Comparison of ENCODE assay signal across 8 cellular contexts in the genomic region with DNA sequence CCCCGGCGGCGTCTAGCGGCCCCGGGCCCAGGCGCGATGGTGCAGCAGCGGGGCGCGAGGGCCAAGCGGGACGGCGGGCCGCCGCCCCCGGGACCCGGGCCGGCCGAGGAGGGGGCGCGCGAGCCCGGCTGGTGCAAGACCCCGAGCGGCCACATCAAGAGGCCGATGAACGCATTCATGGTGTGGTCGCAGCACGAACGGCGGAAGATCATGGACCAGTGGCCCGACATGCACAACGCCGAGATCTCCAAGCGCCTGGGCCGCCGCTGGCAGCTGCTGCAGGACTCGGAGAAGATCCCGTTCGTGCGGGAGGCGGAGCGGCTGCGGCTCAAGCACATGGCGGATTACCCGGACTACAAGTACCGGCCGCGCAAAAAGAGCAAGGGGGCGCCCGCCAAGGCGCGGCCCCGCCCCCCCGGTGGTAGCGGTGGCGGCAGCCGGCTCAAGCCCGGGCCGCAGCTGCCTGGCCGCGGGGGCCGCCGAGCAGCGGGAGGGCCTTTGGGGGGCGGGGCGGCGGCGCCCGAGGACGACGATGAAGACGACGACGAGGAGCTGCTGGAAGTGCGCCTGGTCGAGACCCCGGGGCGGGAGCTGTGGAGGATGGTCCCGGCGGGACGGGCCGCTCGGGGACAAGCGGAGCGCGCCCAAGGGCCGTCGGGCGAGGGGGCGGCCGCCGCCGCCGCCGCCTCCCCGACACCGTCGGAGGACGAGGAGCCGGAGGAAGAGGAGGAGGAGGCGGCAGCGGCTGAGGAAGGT. TPM values are rescaled to one million over a fixed set of nuclear protein-coding genes. Genes with fewer than 3 reads are reported as not detected.
A peak's percentile ranks its signal among the peaks of the same experiment; 100 is the strongest.
DNase-seq lines count a peak whose midpoint lies in the region; ATAC-seq lines count a peak whose summit lies in the region.

No MANE protein-coding gene starts in this region.

- POLR2A ChIA-PET in activated CD4-positive, alpha-beta memory T cell treated with anti-CD3 and anti-CD28 coated beads for 36 hours (lab: Charles Lee), result interaction anchor here (0.6 to 3.1 kb wide), 3 partner anchors 27 to 212 kb away, joined by 3 to 17 read pairs (median 4); a partner anchor contains a TSS

- CTCF ChIA-PET in activated CD4-positive, alpha-beta memory T cell treated with anti-CD3 and anti-CD28 coated beads for 36 hours (lab: Charles Lee), result no interaction called here

- H3K27me3 Mint-ChIP-seq in activated CD4-positive, alpha-beta memory T cell treated with anti-CD3 and anti-CD28 coated beads for 36 hours, result no peaks in the 10 kb centered on the region

- H3K36me3 Mint-ChIP-seq in activated CD4-positive, alpha-beta memory T cell treated with anti-CD3 and anti-CD28 coated beads for 36 hours, result no peaks in the 10 kb centered on the region
- peaks cover 20% of the 10 kb centered on the region for H3K36me3 Mint-ChIP-seq in stimulated activated effector memory CD8-positive, alpha-beta T cell treated with anti-CD3 and anti-CD28 coated beads, Interleukin-12 subunit alpha, Interleukin-12 subunit beta, amount 100 ng/mL, for 72 hours

- no peak for ATAC-seq in stimulated activated effector memory CD8-positive, alpha-beta T cell treated with anti-CD3 and anti-CD28 coated beads, Interleukin-12 subunit alpha, Interleukin-12 subunit beta, amount 100 ng/mL, for 72 hours

- H3K36me3 ChIP-seq in H7 (replicated peaks; ENCODE audit: control insufficient read depth, insufficient read depth, low read length), result peaks cover 3% of the 10 kb centered on the region
- no peaks in the 10 kb centered on the region for H3K36me3 ChIP-seq in effector memory CD4-positive, alpha-beta T cell (ENCODE audit: control insufficient read depth, insufficient read depth, low read length)

- H3K9me3 ChIP-seq in effector memory CD4-positive, alpha-beta T cell (ENCODE audit: control insufficient read depth, low read length), result no peaks in the 10 kb centered on the region

- H3K4me3 ChIP-seq in H7 (ENCODE audit: insufficient read depth, low read depth, low read length), result peak overlapping the region; percentile 98
- H3K4me3 ChIP-seq in effector memory CD4-positive, alpha-beta T cell (ENCODE audit: insufficient read depth, low read depth, low read length, poor library complexity, severe bottlenecking), result peak overlapping the region; percentile 57

- no peaks in the 10 kb centered on the region for H3K27me3 ChIP-seq in H7 (ENCODE audit: control insufficient read depth, insufficient read depth, low read length)
- no peaks in the 10 kb centered on the region for H3K27me3 ChIP-seq in effector memory CD4-positive, alpha-beta T cell (replicated peaks; ENCODE audit: control insufficient read depth, insufficient read depth, low read length, poor library complexity, severe bottlenecking)

- H3K4me3 Mint-ChIP-seq in activated CD4-positive, alpha-beta memory T cell treated with anti-CD3 and anti-CD28 coated beads for 36 hours, result peak overlapping the region; percentile 76
- H3K4me3 Mint-ChIP-seq in stimulated activated effector memory CD8-positive, alpha-beta T cell treated with anti-CD3 and anti-CD28 coated beads, Interleukin-12 subunit alpha, Interleukin-12 subunit beta, amount 100 ng/mL, for 72 hours, result peak overlapping the region; percentile 78

- peaks cover 18% of the 10 kb centered on the region for H3K4me1 Mint-ChIP-seq in activated CD4-positive, alpha-beta memory T cell treated with anti-CD3 and anti-CD28 coated beads for 36 hours (ENCODE audit: low read depth)
- H3K4me1 Mint-ChIP-seq in stimulated activated effector memory CD8-positive, alpha-beta T cell treated with anti-CD3 and anti-CD28 coated beads, Interleukin-12 subunit alpha, Interleukin-12 subunit beta, amount 100 ng/mL, for 72 hours, result peaks cover 29% of the 10 kb centered on the region

- intact Hi-C loops in activated CD4-positive, alpha-beta memory T cell treated with anti-CD3 and anti-CD28 coated beads for 36 hours (cut with micrococcal nuclease), result loop anchor here (1.0 kb wide), 2 partner anchors 16 to 218 kb away; no protein-coding TSS in a partner anchor

- H3K27ac ChIP-seq in effector memory CD4-positive, alpha-beta T cell (ENCODE audit: insufficient read depth, low read length, poor library complexity, severe bottlenecking), result peak overlapping the region; percentile 62

- no peaks in the 10 kb centered on the region for H3K9me3 Mint-ChIP-seq in activated CD4-positive, alpha-beta memory T cell treated with anti-CD3 and anti-CD28 coated beads for 36 hours
- no peaks in the 10 kb centered on the region for H3K9me3 Mint-ChIP-seq in stimulated activated effector memory CD8-positive, alpha-beta T cell treated with anti-CD3 and anti-CD28 coated beads, Interleukin-12 subunit alpha, Interleukin-12 subunit beta, amount 100 ng/mL, for 72 hours

- no peak overlapping the region for H3K27ac Mint-ChIP-seq in activated CD4-positive, alpha-beta memory T cell treated with anti-CD3 and anti-CD28 coated beads for 36 hours
- H3K27ac Mint-ChIP-seq in stimulated activated effector memory CD8-positive, alpha-beta T cell treated with anti-CD3 and anti-CD28 coated beads, Interleukin-12 subunit alpha, Interleukin-12 subunit beta, amount 100 ng/mL, for 72 hours, result no peak overlapping the region

- peak; percentile 23 for DNase-seq in COLO829 (ENCODE audit: low spot score)
- DNase-seq in H7, result peak; percentile 87
- peak; percentile 60 for DNase-seq in NCI-H2171 (lab: John Stamatoyannopoulos, UW)
- peak; percentile 61 for DNase-seq in activated CD4-positive, alpha-beta memory T cell treated with anti-CD3 and anti-CD28 coated beads for 36 hours
- DNase-seq in effector memory CD4-positive, alpha-beta T cell, result peak in 2 of 3 donors; percentile 22 to 27
- peak; percentile 65 to 72 for DNase-seq in lung microvascular endothelial cell (ENCODE audit: low read depth in 2 of 2)
- DNase-seq in stimulated activated effector memory CD8-positive, alpha-beta T cell treated with anti-CD3 and anti-CD28 coated beads, Interleukin-12 subunit alpha, Interleukin-12 subunit beta, amount 100 ng/mL, for 72 hours (ENCODE audit: low spot score in 2 of 2), result peak; percentile 34 to 81
- no peak for DNase-seq in NCI-H2107 treated with DMSO at 0.1 percent for 48 hours (lab: John Stamatoyannopoulos, UW; ENCODE audit: unreplicated experiment)

- H3K4me1 ChIP-seq in effector memory CD4-positive, alpha-beta T cell (ENCODE audit: control insufficient read depth, insufficient read depth, low read length, poor library complexity, severe bottlenecking), result peaks cover 23% of the 10 kb centered on the region

RNA-seq across cellular contexts. Expression of a gene that starts 0.7 kb away (rescaled TPM):
- total RNA-seq in H7 (2014; rRNA removed; shearing (Covaris generic)), result 14.7 and 15.7 TPM in 2 replicates
- total RNA-seq in activated CD4-positive, alpha-beta memory T cell treated with anti-CD3 and anti-CD28 coated beads for 36 hours, result 1 to 10 TPM; 4.4 to 4.7 TPM
- 2.2 and 2.8 TPM in 2 replicates for total RNA-seq in lung microvascular endothelial cell

RNA-seq across cellular contexts. Expression of a gene that starts 20.8 kb away (rescaled TPM):
- total RNA-seq in H7 (2014; rRNA removed; shearing (Covaris generic)), result 31.6 and 48.5 TPM in 2 replicates
- total RNA-seq in activated CD4-positive, alpha-beta memory T cell treated with anti-CD3 and anti-CD28 coated beads for 36 hours, result 1 to 10 TPM; 9.5 to 9.7 TPM
- total RNA-seq in lung microvascular endothelial cell, result 9.7 and 9.8 TPM in 2 replicates

RNA-seq across cellular contexts. Expression of a gene that starts 28.7 kb away (rescaled TPM):
- total RNA-seq in H7 (2014; rRNA removed; shearing (Covaris generic)), result 24.0 and 27.9 TPM in 2 replicates
- 10 to 100 TPM; 15.2 to 15.9 TPM for total RNA-seq in activated CD4-positive, alpha-beta memory T cell treated with anti-CD3 and anti-CD28 coated beads for 36 hours
- total RNA-seq in lung microvascular endothelial cell, result 12.9 and 19.0 TPM in 2 replicates

RNA-seq across cellular contexts. Expression of a gene that starts 35.5 kb away (rescaled TPM):
- total RNA-seq in H7 (2014; rRNA removed; shearing (Covaris generic)), result 1.7 and 2.1 TPM in 2 replicates
- total RNA-seq in activated CD4-positive, alpha-beta memory T cell treated with anti-CD3 and anti-CD28 coated beads for 36 hours, result 1 to 10 TPM; 5.4 to 6.4 TPM
- 1.4 and 2.4 TPM in 2 replicates for total RNA-seq in lung microvascular endothelial cell

RNA-seq across cellular contexts. Expression of a gene that starts 54.5 kb away (rescaled TPM):
- total RNA-seq in H7 (2014; rRNA removed; shearing (Covaris generic)), result 11.7 and 17.6 TPM in 2 replicates
- total RNA-seq in activated CD4-positive, alpha-beta memory T cell treated with anti-CD3 and anti-CD28 coated beads for 36 hours, result 10 to 100 TPM; 42.6 to 43.5 TPM
- total RNA-seq in lung microvascular endothelial cell, result 26.6 and 36.1 TPM in 2 replicates
